11 cellular contexts compared by ENCODE assay signal in genomic region chr22:37501176-37501609, GRCh38. TPM values are rescaled to one million over a fixed set of nuclear protein-coding genes. Genes with fewer than 3 reads are reported as not detected.
DNase-seq lines count a peak whose midpoint lies in the region; FAIRE-seq and TF ChIP-seq lines count a peak whose summit lies in the region.
"Had no signal": no experiment of that assay in that cellular context is flagged by ENCODE, and none has a peak within 500 bp of the region (broad histone marks: within the 10 kb centered on the region; RNA-seq: fewer than 3 reads in every experiment).

No MANE protein-coding gene starts in this region.

- no peak overlapping the region for H3K4me3 ChIP-seq in GM23248
- no peak overlapping the region for H3K4me3 ChIP-seq in astrocyte (ENCODE audit: insufficient read depth, low read depth, low read length)
- H3K4me3 ChIP-seq in hepatocyte: no peak overlapping the region
- no peak overlapping the region for H3K4me3 ChIP-seq in foreskin fibroblast (ENCODE audit: low read depth in 1 of 2, low read length in 2 of 2)
- H3K4me3 ChIP-seq: K562 had no signal

- no peaks in the 10 kb centered on the region for H3K9me2 ChIP-seq in GM23248 (ENCODE audit: insufficient read depth)
- no peaks in the 10 kb centered on the region for H3K9me2 ChIP-seq in hepatocyte (replicated peaks; ENCODE audit: insufficient read depth)

- H3K4me3 Mint-ChIP-seq in astrocyte (ENCODE audit: unreplicated experiment): peak overlapping the region; percentile 63
- H3K4me3 Mint-ChIP-seq: CD8-positive, alpha-beta T cell had no signal

- H3K27ac ChIP-seq in GM23248 (no peak overlapping the region), astrocyte (ENCODE audit: low read depth, low read length) (peak overlapping the region; percentile 66), hepatocyte (peak overlapping the region; percentile 88)

- H3K9ac ChIP-seq in GM23248 (no peak overlapping the region), astrocyte (ENCODE audit: low read length) (peak overlapping the region; percentile 57)

- H3K79me2 ChIP-seq in GM23248 (ENCODE audit: insufficient read depth) (no peaks in the 10 kb centered on the region), astrocyte (ENCODE audit: insufficient read depth, low read length) (peaks cover 8% of the 10 kb centered on the region), hepatocyte (no peaks in the 10 kb centered on the region)

- peaks cover 7% of the 10 kb centered on the region for H3K36me3 Mint-ChIP-seq in astrocyte (ENCODE audit: low read depth, unreplicated experiment)
- H3K36me3 Mint-ChIP-seq: CD8-positive, alpha-beta T cell had no signal

- H3K27me3 ChIP-seq in GM23248 (replicated peaks; ENCODE audit: insufficient read depth): no peaks in the 10 kb centered on the region
- no peaks in the 10 kb centered on the region for H3K27me3 ChIP-seq in astrocyte (ENCODE audit: insufficient read depth, low read length)
- no peaks in the 10 kb centered on the region for H3K27me3 ChIP-seq in hepatocyte

- H2AFZ ChIP-seq in GM23248: no peak overlapping the region
- no peak overlapping the region for H2AFZ ChIP-seq in astrocyte (ENCODE audit: low read depth, low read length)
- H2AFZ ChIP-seq in hepatocyte: no peak overlapping the region

- peak overlapping the region; percentile 66 for H3K27ac Mint-ChIP-seq in astrocyte (ENCODE audit: unreplicated experiment)
- H3K27ac Mint-ChIP-seq: CD8-positive, alpha-beta T cell had no signal

- no peaks in the 10 kb centered on the region for H3K9me3 Mint-ChIP-seq in astrocyte (ENCODE audit: unreplicated experiment)
- H3K9me3 Mint-ChIP-seq: CD8-positive, alpha-beta T cell had no signal

- no peak for TF ChIP-seq CTCF in astrocyte (IDR thresholded peaks at IDR 0.05; ENCODE audit: insufficient read depth, low read depth, low read length)
- no peak for TF ChIP-seq CTCF in hepatocyte (IDR thresholded peaks at IDR 0.05; ENCODE audit: poor library complexity)
- no peak for TF ChIP-seq CTCF in foreskin fibroblast (IDR thresholded peaks at IDR 0.05; ENCODE audit: low read depth, low read length)

- H3K4me1 Mint-ChIP-seq in astrocyte (ENCODE audit: low read depth, unreplicated experiment): peaks cover 41% of the 10 kb centered on the region

- H4K20me1 ChIP-seq in GM23248 (ENCODE audit: insufficient read depth) (no peaks in the 10 kb centered on the region), astrocyte (ENCODE audit: insufficient read depth, low read length) (peaks cover 15% of the 10 kb centered on the region), hepatocyte (ENCODE audit: insufficient read depth, poor library complexity, severe bottlenecking) (no peaks in the 10 kb centered on the region)

- no peak for FAIRE-seq in astrocyte (lab: Jason Lieb, UNC)

- DNase-seq in GM23248 (no peak), astrocyte (ENCODE audit: low read depth) (no peak), hepatocyte (ENCODE audit: low spot score) (no peak), posterior vena cava (ENCODE audit: low spot score) (peak; percentile 84), foreskin fibroblast (no peak), HT-29 (ENCODE audit: low spot score) (no peak), G401 (ENCODE audit: low spot score) (no peak), anterior cingulate cortex (lab: John Stamatoyannopoulos, UW) (no peak)
- DNase-seq: CD8-positive, alpha-beta T cell; substantia nigra had no signal

- H3K4me1 ChIP-seq in GM23248 (ENCODE audit: insufficient read depth) (peaks cover 19% of the 10 kb centered on the region), astrocyte (ENCODE audit: insufficient read depth, low read length) (peaks cover 46% of the 10 kb centered on the region), hepatocyte (ENCODE audit: insufficient read depth) (peaks cover 51% of the 10 kb centered on the region)

- H3K4me2 ChIP-seq in GM23248 (ENCODE audit: unreplicated experiment) (peak overlapping the region; percentile 13), astrocyte (ENCODE audit: low read length) (peak overlapping the region; percentile 74), hepatocyte (peak overlapping the region; percentile 56)

- H3K27me3 Mint-ChIP-seq in astrocyte (ENCODE audit: low read depth, unreplicated experiment): no peaks in the 10 kb centered on the region

- in situ Hi-C loops in GM23248 (cut with MboI): no loop called here
- in situ Hi-C loops in G401 (cut with HindIII; ENCODE audit: low sequenced_read_pairs): no loop called here

- WGBS in GM23248 (ENCODE audit: low coverage in 1 of 2, low lambda C conversion rate in 2 of 2, missing lambda C conversion rate in 2 of 2), 2 experiments: 55 to 62% methylated on average over 15 of the region's 15 CpGs
- 36% methylated on average over 15 of the region's 15 CpGs for WGBS in hepatocyte (ENCODE audit: low lambda C conversion rate, missing lambda C conversion rate)

- H3K36me3 ChIP-seq in GM23248 (ENCODE audit: low read depth) (no peaks in the 10 kb centered on the region), astrocyte (ENCODE audit: insufficient read depth, low read length) (peaks cover 16% of the 10 kb centered on the region), hepatocyte (replicated peaks; ENCODE audit: insufficient read depth, low read depth) (no peaks in the 10 kb centered on the region)

- H3F3A ChIP-seq in GM23248 (ENCODE audit: insufficient read depth): peaks cover 5% of the 10 kb centered on the region

- no peaks in the 10 kb centered on the region for H3K9me3 ChIP-seq in GM23248 (ENCODE audit: low read depth)
- H3K9me3 ChIP-seq in astrocyte (ENCODE audit: insufficient read depth, low read depth, low read length): no peaks in the 10 kb centered on the region
- H3K9me3 ChIP-seq in hepatocyte (ENCODE audit: low read depth): no peaks in the 10 kb centered on the region

- intact Hi-C loops in posterior vena cava (cut with DNase I): no loop called here

RNA-seq across cellular contexts. Expression of gene MFNG, which starts 15.0 kb away (rescaled TPM):
- total RNA-seq in GM23248 (2014; rRNA removed; shearing (Covaris generic)): not detected in 2 replicates
- polyA plus RNA-seq in GM23248 (2016; fragmentation: Nextera tagmentation; extraction: Ambion mirVana): 0.32 TPM in 1 of 2 replicates, not detected in the other
- total RNA-seq in astrocyte: 0.87 and 1.4 TPM in 2 replicates
- 1.7 and 3.3 TPM in 2 replicates for total RNA-seq in hepatocyte
- 3.3 and 6.3 TPM in 2 replicates for polyA plus RNA-seq in hepatocyte
- 10 to 100 TPM; 21.6 to 23.0 TPM for total RNA-seq in posterior vena cava
- total RNA-seq in HT-29 (2014; rRNA removed; shearing (Covaris generic)): 1.0 and 2.1 TPM in 2 replicates
- 3.3 and 10.6 TPM in 2 replicates for total RNA-seq in G401 (2014; rRNA removed; shearing (Covaris generic))

RNA-seq across cellular contexts. Expression of gene CARD10, which starts 18.0 kb away (rescaled TPM):
- total RNA-seq in GM23248 (2014; rRNA removed; shearing (Covaris generic)): 4.4 and 8.3 TPM in 2 replicates
- 2.7 and 2.8 TPM in 2 replicates for polyA plus RNA-seq in GM23248 (2016; fragmentation: Nextera tagmentation; extraction: Ambion mirVana)
- total RNA-seq in astrocyte: 19.7 and 22.6 TPM in 2 replicates
- total RNA-seq in hepatocyte: 19.1 and 23.4 TPM in 2 replicates
- 28.7 and 31.2 TPM in 2 replicates for polyA plus RNA-seq in hepatocyte
- 10 to 100 TPM in 1 of 2 donors, 1 to 10 TPM in 1; 7.8 to 12.8 TPM for total RNA-seq in posterior vena cava
- 32.7 and 50.4 TPM in 2 replicates for total RNA-seq in HT-29 (2014; rRNA removed; shearing (Covaris generic))
- 18.3 and 26.0 TPM in 2 replicates for total RNA-seq in G401 (2014; rRNA removed; shearing (Covaris generic))

RNA-seq across cellular contexts. Expression of gene CDC42EP1, which starts 59.1 kb away (rescaled TPM):
- 59.7 and 83.8 TPM in 2 replicates for total RNA-seq in GM23248 (2014; rRNA removed; shearing (Covaris generic))
- 122 and 130 TPM in 2 replicates for polyA plus RNA-seq in GM23248 (2016; fragmentation: Nextera tagmentation; extraction: Ambion mirVana)
- 106 and 109 TPM in 2 replicates for total RNA-seq in astrocyte
- 31.4 and 34.6 TPM in 2 replicates for total RNA-seq in hepatocyte
- 146 and 149 TPM in 2 replicates for polyA plus RNA-seq in hepatocyte
- 10 to 100 TPM; 56.2 to 59.3 TPM for total RNA-seq in posterior vena cava
- 62.3 and 68.7 TPM in 2 replicates for total RNA-seq in HT-29 (2014; rRNA removed; shearing (Covaris generic))
- total RNA-seq in G401 (2014; rRNA removed; shearing (Covaris generic)): 25.2 and 32.6 TPM in 2 replicates
- total RNA-seq: CD8-positive, alpha-beta T cell had no signal

Comparison
In these comparisons a context has a peak if more than half of its experiments do, and no peak if none do; other contexts are left out.
1. H3K4me2 ChIP-seq: peak in every context shown above with its lines; median percentile 74 in astrocyte; 56 in hepatocyte; 13 in GM23248.